ENCODE assay signal across 10 cellular contexts in the genomic region with DNA sequence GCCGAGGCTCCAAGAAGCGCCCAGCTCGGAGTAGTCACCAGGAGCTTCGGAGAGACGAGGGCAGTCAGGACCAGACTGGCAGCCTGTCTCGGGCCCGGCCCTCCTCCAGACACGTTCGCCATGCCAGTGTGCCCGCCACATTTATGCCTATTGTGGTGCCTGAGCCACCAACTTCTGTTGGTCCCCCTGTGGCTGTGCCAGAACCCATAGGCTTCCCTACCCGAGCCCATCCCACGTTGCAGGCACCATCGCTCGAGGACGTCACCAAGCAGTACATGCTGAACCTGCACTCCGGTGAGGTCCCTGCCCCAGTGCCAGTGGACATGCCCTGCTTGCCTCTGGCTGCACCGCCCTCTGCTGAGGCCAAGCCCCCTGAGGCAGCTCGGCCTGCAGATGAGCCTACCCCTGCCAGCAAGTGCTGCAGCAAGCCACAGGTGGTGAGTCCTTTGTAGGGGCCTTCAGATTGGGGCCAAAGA. TPM values are rescaled to one million over a fixed set of nuclear protein-coding genes. Genes with fewer than 3 reads are reported as not detected.
A peak's percentile ranks its signal among the peaks of the same experiment; 100 is the strongest.
DNase-seq lines count a peak whose midpoint lies in the region; ATAC-seq and TF ChIP-seq lines count a peak whose summit lies in the region.
"Had no signal": no experiment of that assay in that cellular context is flagged by ENCODE, and none has a peak within 500 bp of the region (broad histone marks: within the 10 kb centered on the region; RNA-seq: fewer than 3 reads in every experiment).

No MANE protein-coding gene starts in this region.

- no peaks in the 10 kb centered on the region for H3K36me3 ChIP-seq in Peyer's patch
- H3K36me3 ChIP-seq in esophagus squamous epithelium, result no peaks in the 10 kb centered on the region
- peaks cover 13% of the 10 kb centered on the region for H3K36me3 ChIP-seq in neuron (ENCODE audit: insufficient read depth, low read length)

- intact Hi-C loops in esophagus squamous epithelium (cut with DNase I), result no loop called here

- H3K27me3 Mint-ChIP-seq in type B pancreatic cell, result no peaks in the 10 kb centered on the region

- peak overlapping the region in 2 of 4 donors; percentile 61 to 68 for H3K4me3 ChIP-seq in Peyer's patch
- peak overlapping the region; percentile 4 to 89 (median 72) for H3K4me3 ChIP-seq in esophagus squamous epithelium
- peak overlapping the region; percentile 31 for H3K4me3 ChIP-seq in neuron (ENCODE audit: low read length)

- no peak for DNase-seq in Peyer's patch
- DNase-seq in esophagus squamous epithelium (lab: John Stamatoyannopoulos, UW), result no peak
- no peak for DNase-seq in type B pancreatic cell (ENCODE audit: extremely low spot score, unreplicated experiment)
- DNase-seq: activated T-cell treated with anti-CD3 and anti-CD28 coated beads, Interleukin-2, amount 50 U/mL, for 24 hours; NCI-H2029 treated with DMSO at 0.1 percent for 48 hours had no signal

- H3K36me3 Mint-ChIP-seq in type B pancreatic cell, result peaks cover 5% of the 10 kb centered on the region

- H3K4me1 ChIP-seq in Peyer's patch (peaks cover 0 to 63% (median 9%) of the 10 kb centered on the region in 4 donors), esophagus squamous epithelium (peaks cover 8 to 100% (median 60%) of the 10 kb centered on the region in 3 donors), neuron (ENCODE audit: insufficient read depth, low read length) (peaks cover 73% of the 10 kb centered on the region)

- H3K27ac ChIP-seq in Peyer's patch (peak overlapping the region in 3 of 4 donors; percentile 38 to 94 (median 88)), esophagus squamous epithelium (peak overlapping the region in 3 of 4 donors; percentile 85 to 96 (median 90))

- H3K4me1 Mint-ChIP-seq in type B pancreatic cell (ENCODE audit: unreplicated experiment), result peaks cover 58% of the 10 kb centered on the region

- H2AFZ ChIP-seq in neuron (ENCODE audit: low read depth, low read length), result no peak overlapping the region

- TF ChIP-seq CTCF in Peyer's patch (IDR thresholded peaks at IDR 0.05), result no peak
- TF ChIP-seq CTCF in esophagus squamous epithelium (IDR thresholded peaks at IDR 0.05), result no peak
- TF ChIP-seq CTCF in type B pancreatic cell (conservative IDR thresholded peaks at IDR 0.05), result no peak

- TF ChIP-seq POLR2A in Peyer's patch (IDR thresholded peaks at IDR 0.05) (no peak), esophagus squamous epithelium (IDR thresholded peaks at IDR 0.05) (no peak)

- peak overlapping the region; percentile 82 for H3K4me3 Mint-ChIP-seq in type B pancreatic cell
- H3K4me3 Mint-ChIP-seq: activated T-cell treated with anti-CD3 and anti-CD28 coated beads, Interleukin-2, amount 50 U/mL, for 24 hours had no signal

- H3K9me3 ChIP-seq in Peyer's patch (no peaks in the 10 kb centered on the region), esophagus squamous epithelium (no peaks in the 10 kb centered on the region), neuron (ENCODE audit: low read length) (peaks cover 1% of the 10 kb centered on the region)

- ATAC-seq in GM18867 (IDR thresholded peaks at IDR 0.05; ENCODE audit: unreplicated experiment) (no peak), GM19467 (IDR thresholded peaks at IDR 0.05; ENCODE audit: unreplicated experiment) (no peak), HG02759 (IDR thresholded peaks at IDR 0.05; ENCODE audit: unreplicated experiment) (no peak)
- ATAC-seq: Panc1 had no signal

- H3K9me3 Mint-ChIP-seq in type B pancreatic cell, result no peaks in the 10 kb centered on the region
- H3K9me3 Mint-ChIP-seq: activated T-cell treated with anti-CD3 and anti-CD28 coated beads, Interleukin-2, amount 50 U/mL, for 24 hours had no signal

- WGBS in esophagus squamous epithelium, 2 donors, result 82% methylated on average over 5 of the region's 18 CpGs; no CpG with 5 or more reads in 1 of the 2 donors

- H3K27me3 ChIP-seq in Peyer's patch, result peaks cover 0 to 7% of the 10 kb centered on the region in 2 donors
- H3K27me3 ChIP-seq in esophagus squamous epithelium, result peaks cover 0 to 18% (median 0%) of the 10 kb centered on the region in 4 donors
- no peaks in the 10 kb centered on the region for H3K27me3 ChIP-seq in neuron (ENCODE audit: insufficient read depth, low read length)

- H3K27ac Mint-ChIP-seq in type B pancreatic cell, result peak overlapping the region; percentile 55
- H3K27ac Mint-ChIP-seq: activated T-cell treated with anti-CD3 and anti-CD28 coated beads, Interleukin-2, amount 50 U/mL, for 24 hours had no signal

RNA-seq across cellular contexts. Expression of a gene that starts 3.4 kb away (rescaled TPM):
- total RNA-seq in Peyer's patch, result 10 to 100 TPM in 3 of 4 donors, 1 to 10 TPM in 1; 3.2 to 33.8 (median 17.4) TPM
- total RNA-seq in esophagus squamous epithelium, result 10 to 100 TPM in 1 of 4 donors, 1 to 10 TPM in 3; 3.2 to 23.1 (median 5.4) TPM
- 29.2 and 69.7 TPM in 2 replicates for total RNA-seq in type B pancreatic cell (ENCODE audit: low replicate concordance)

RNA-seq across cellular contexts. Expression of a gene that starts 39.3 kb away (rescaled TPM):
- total RNA-seq in Peyer's patch (1 to 10 TPM in 3 of 4 donors, not detected in 1; 1.5 to 6.6 (median 2.3) TPM), esophagus squamous epithelium (1 to 10 TPM in 3 of 4 donors, under 1 TPM in 1; 0.26 to 3.6 (median 1.3) TPM), type B pancreatic cell (ENCODE audit: low replicate concordance) (3.0 and 14.8 TPM in 2 replicates)
